In the genomic region with DNA sequence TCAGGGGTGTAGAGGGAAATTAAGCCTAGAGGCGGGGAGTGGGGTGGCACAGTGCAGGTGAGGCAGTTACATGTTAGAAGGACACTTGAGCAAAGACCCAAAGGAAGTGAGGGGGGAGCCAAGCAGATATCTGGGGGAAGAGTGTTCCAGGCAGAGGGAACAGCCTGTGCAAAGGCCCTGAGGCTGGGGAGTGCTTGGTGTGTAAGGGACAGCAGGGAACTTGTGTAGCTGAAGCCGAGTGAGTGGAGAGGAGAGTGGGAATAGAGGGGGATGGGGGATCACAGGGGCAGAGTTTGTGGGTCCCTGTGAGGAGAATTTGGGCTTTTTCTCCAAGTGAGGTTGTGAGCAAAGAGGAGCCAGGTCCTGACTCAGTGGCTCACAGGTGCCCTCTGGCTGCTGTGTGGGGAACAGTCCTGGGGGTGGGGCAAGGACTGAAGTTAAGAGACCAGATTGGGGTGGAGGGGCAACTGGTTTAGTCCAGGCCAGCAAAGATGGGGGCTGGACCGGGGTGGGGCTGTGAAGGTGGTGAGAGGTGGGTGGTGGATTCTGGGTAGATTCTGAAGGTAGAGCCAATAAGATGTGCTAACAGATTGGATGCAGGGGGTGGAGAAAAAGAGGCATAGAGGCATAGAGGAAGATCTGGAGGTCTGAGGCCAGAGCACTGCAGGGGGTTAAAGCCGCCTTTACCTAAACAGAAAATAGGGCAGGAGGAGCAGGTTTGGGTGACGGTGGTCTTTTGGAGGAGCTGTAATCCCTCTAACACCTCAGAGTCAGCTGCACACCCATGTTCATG, we compare ENCODE assay signal across 8 cellular contexts.
A peak's percentile ranks its signal among the peaks of the same experiment; 100 is the strongest.
DNase-seq lines count a peak whose midpoint lies in the region; ATAC-seq and TF ChIP-seq lines count a peak whose summit lies in the region.

No MANE protein-coding gene starts in this region.

- H3K27ac ChIP-seq in breast epithelium, result no peak overlapping the region
- H3K27ac ChIP-seq in OCI-LY7 (ENCODE audit: low read depth, low read length, poor library complexity, severe bottlenecking), result no peak overlapping the region
- H3K27ac ChIP-seq in heart left ventricle, result no peak overlapping the region

- no peak overlapping the region for H3K4me2 ChIP-seq in OCI-LY7 (ENCODE audit: low read length)

- CTCF ChIA-PET in MCF 10A (lab: Yijun Ruan, JAX) (interaction anchor here (0.5 to 4.3 kb wide), 17 partner anchors 10 to 476 kb away, joined by 3 to 30 read pairs (median 3); no protein-coding TSS in a partner anchor), OCI-LY7 (lab: Charles Lee; ENCODE audit: unreplicated experiment) (interaction anchor here (0.6 kb wide), 1 partner anchor 150 kb away, joined by 3 read pairs; no protein-coding TSS in a partner anchor)

- POLR2A ChIA-PET in MCF 10A (lab: Yijun Ruan, JAX), result interaction anchor here (0.6 to 0.7 kb wide), 2 partner anchors 19 to 170 kb away, joined by 3 read pairs; no protein-coding TSS in a partner anchor
- POLR2A ChIA-PET in OCI-LY7 (lab: Charles Lee), result no interaction called here

- 67 to 78% (median 73%) methylated on average over 5 of the region's 5 CpGs for WGBS in heart left ventricle, 4 donors

- intact Hi-C loops in MCF 10A (cut with micrococcal nuclease), result loop anchor here (1.0 kb wide), 2 partner anchors 65 to 154 kb away; no protein-coding TSS in a partner anchor
- intact Hi-C loops in breast epithelium (cut with DNase I; ENCODE audit: low total_unique reads), result no loop called here
- intact Hi-C loops in OCI-LY7 (cut with micrococcal nuclease; ENCODE audit: unreplicated experiment), result loop anchor here (1.0 kb wide), 1 partner anchor 154 kb away; no protein-coding TSS in a partner anchor
- intact Hi-C loops in activated T-helper 1 cell treated with anti-CD3 and anti-CD28 coated beads, Interleukin-12 subunit alpha, Interleukin-12 subunit beta, Interleukin-2, Interleukin-4 antibody, amounts not matched to agents 30 ng/mL and 10 ng/mL and 1 ng/mL, durations not matched to agents 14 hours and 24 hours and 36 hours (cut with micrococcal nuclease), result no loop called here
- intact Hi-C loops in heart left ventricle (cut with DNase I), result loop anchor here in 6 of 10 donors (2.0 to 5.0 kb wide), 2 partner anchors 154 kb away; no protein-coding TSS in a partner anchor

- H3K36me3 ChIP-seq in breast epithelium, result no peaks in the 10 kb centered on the region
- H3K36me3 ChIP-seq in OCI-LY7 (ENCODE audit: insufficient read depth, low read length), result no peaks in the 10 kb centered on the region
- no peaks in the 10 kb centered on the region for H3K36me3 ChIP-seq in heart left ventricle

- no peak overlapping the region for H2AFZ ChIP-seq in OCI-LY7 (ENCODE audit: low read length)

- H3K79me2 ChIP-seq in OCI-LY7 (ENCODE audit: insufficient read depth, low read depth, low read length), result no peaks in the 10 kb centered on the region

- DNase-seq in MCF 10A (ENCODE audit: unreplicated experiment) (peak; percentile 72), breast epithelium (ENCODE audit: low spot score in 2 of 2) (no peak), OCI-LY7 (ENCODE audit: low spot score) (peak; percentile 51), heart left ventricle (peak in 2 of 5 donors; percentile 19 to 24), occipital lobe (lab: John Stamatoyannopoulos, UW) (no peak)
- DNase-seq in activated T-helper 1 cell treated with anti-CD3 and anti-CD28 coated beads, Interleukin-12 subunit alpha, Interleukin-12 subunit beta, Interleukin-2, Interleukin-4 antibody, amounts not matched to agents 30 ng/mL and 10 ng/mL and 1 ng/mL, durations not matched to agents 14 hours and 24 hours and 36 hours (ENCODE audit: low spot score), result peak; percentile 30
- peak; percentile 7 to 29 for DNase-seq in stimulated activated CD4-positive, alpha-beta T cell treated with anti-CD3 and anti-CD28 coated beads, Interleukin-15, amount 100 ng/mL, for 1 hour (ENCODE audit: low read depth in 1 of 2, low spot score in 1 of 2)

- TF ChIP-seq POLR2A in breast epithelium (IDR thresholded peaks at IDR 0.05) (no peak), heart left ventricle (IDR thresholded peaks at IDR 0.05) (no peak)

- no peaks in the 10 kb centered on the region for H3K4me1 ChIP-seq in breast epithelium
- H3K4me1 ChIP-seq in OCI-LY7 (ENCODE audit: insufficient read depth, low read length, poor library complexity, severe bottlenecking), result no peaks in the 10 kb centered on the region
- H3K4me1 ChIP-seq in heart left ventricle, result peaks cover 0 to 4% (median 0%) of the 10 kb centered on the region in 12 donors

- H3K4me3 ChIP-seq in breast epithelium, result no peak overlapping the region
- no peak overlapping the region for H3K4me3 ChIP-seq in OCI-LY7 (ENCODE audit: low read depth, low read length, poor library complexity, severe bottlenecking)
- H3K4me3 ChIP-seq in heart left ventricle, result no peak overlapping the region

- no peaks in the 10 kb centered on the region for H3K9me3 Mint-ChIP-seq in MCF 10A (ENCODE audit: unreplicated experiment)
- H3K9me3 Mint-ChIP-seq in activated T-helper 1 cell treated with anti-CD3 and anti-CD28 coated beads, Interleukin-12 subunit alpha, Interleukin-12 subunit beta, Interleukin-2, Interleukin-4 antibody, amounts not matched to agents 30 ng/mL and 10 ng/mL and 1 ng/mL, durations not matched to agents 14 hours and 24 hours and 36 hours, result peaks cover 5% of the 10 kb centered on the region

- ATAC-seq in heart left ventricle (peak in 2 of 4 donors; percentile 42 to 45), HG02981 (IDR thresholded peaks at IDR 0.05; ENCODE audit: unreplicated experiment) (no peak)

- H3K27me3 Mint-ChIP-seq in MCF 10A (ENCODE audit: insufficient read depth, unreplicated experiment), result peaks cover 11% of the 10 kb centered on the region
- peaks cover 2% of the 10 kb centered on the region for H3K27me3 Mint-ChIP-seq in activated T-helper 1 cell treated with anti-CD3 and anti-CD28 coated beads, Interleukin-12 subunit alpha, Interleukin-12 subunit beta, Interleukin-2, Interleukin-4 antibody, amounts not matched to agents 30 ng/mL and 10 ng/mL and 1 ng/mL, durations not matched to agents 14 hours and 24 hours and 36 hours (ENCODE audit: insufficient read depth)

- TF ChIP-seq CTCF in MCF 10A (IDR thresholded peaks at IDR 0.05; ENCODE audit: unreplicated experiment) (peak; percentile 82), breast epithelium (IDR thresholded peaks at IDR 0.05) (peak in 1 of 3 donors; percentile 39), OCI-LY7 (conservative IDR thresholded peaks at IDR 0.05; ENCODE audit: low read length) (peak; percentile 81), heart left ventricle (IDR thresholded peaks at IDR 0.05) (peak; percentile 40 to 64 (median 51))

- no peaks in the 10 kb centered on the region for H4K20me1 ChIP-seq in OCI-LY7 (ENCODE audit: insufficient read depth, low read length)

- H3K4me3 Mint-ChIP-seq in MCF 10A (ENCODE audit: unreplicated experiment), result no peak overlapping the region
- no peak overlapping the region for H3K4me3 Mint-ChIP-seq in activated T-helper 1 cell treated with anti-CD3 and anti-CD28 coated beads, Interleukin-12 subunit alpha, Interleukin-12 subunit beta, Interleukin-2, Interleukin-4 antibody, amounts not matched to agents 30 ng/mL and 10 ng/mL and 1 ng/mL, durations not matched to agents 14 hours and 24 hours and 36 hours

- no peaks in the 10 kb centered on the region for H3K4me1 Mint-ChIP-seq in MCF 10A (ENCODE audit: insufficient read depth, unreplicated experiment)
- H3K4me1 Mint-ChIP-seq in activated T-helper 1 cell treated with anti-CD3 and anti-CD28 coated beads, Interleukin-12 subunit alpha, Interleukin-12 subunit beta, Interleukin-2, Interleukin-4 antibody, amounts not matched to agents 30 ng/mL and 10 ng/mL and 1 ng/mL, durations not matched to agents 14 hours and 24 hours and 36 hours (ENCODE audit: low read depth), result no peaks in the 10 kb centered on the region

- H3K36me3 Mint-ChIP-seq in MCF 10A (ENCODE audit: insufficient read depth, unreplicated experiment), result no peaks in the 10 kb centered on the region
- no peaks in the 10 kb centered on the region for H3K36me3 Mint-ChIP-seq in activated T-helper 1 cell treated with anti-CD3 and anti-CD28 coated beads, Interleukin-12 subunit alpha, Interleukin-12 subunit beta, Interleukin-2, Interleukin-4 antibody, amounts not matched to agents 30 ng/mL and 10 ng/mL and 1 ng/mL, durations not matched to agents 14 hours and 24 hours and 36 hours (ENCODE audit: low read depth)

- BruUV-seq in MCF 10A (replicated peaks; lab: Mats Ljungman, UMichigan) (no TSS peak), OCI-LY7 (replicated peaks; lab: Mats Ljungman, UMichigan) (no TSS peak)

- H3K9me3 ChIP-seq in breast epithelium (peaks cover 3 to 9% of the 10 kb centered on the region in 2 donors), OCI-LY7 (ENCODE audit: low read length) (no peaks in the 10 kb centered on the region), heart left ventricle (peaks cover 0 to 11% (median 3%) of the 10 kb centered on the region in 12 donors)

- no peaks in the 10 kb centered on the region for H3K9me2 ChIP-seq in OCI-LY7 (ENCODE audit: insufficient read depth, low read length)

- peaks cover 0 to 5% of the 10 kb centered on the region in 2 donors for H3K27me3 ChIP-seq in breast epithelium
- no peaks in the 10 kb centered on the region for H3K27me3 ChIP-seq in heart left ventricle

- H3K27ac Mint-ChIP-seq in MCF 10A (ENCODE audit: low read depth, unreplicated experiment), result no peak overlapping the region
- no peak overlapping the region for H3K27ac Mint-ChIP-seq in activated T-helper 1 cell treated with anti-CD3 and anti-CD28 coated beads, Interleukin-12 subunit alpha, Interleukin-12 subunit beta, Interleukin-2, Interleukin-4 antibody, amounts not matched to agents 30 ng/mL and 10 ng/mL and 1 ng/mL, durations not matched to agents 14 hours and 24 hours and 36 hours

Comparison
In these comparisons a context has a peak if more than half of its experiments do, and no peak if none do; other contexts are left out.
1. DNase-seq: peak in MCF 10A (single experiment), OCI-LY7 (single experiment), activated T-helper 1 cell treated with anti-CD3 and anti-CD28 coated beads, Interleukin-12 subunit alpha, Interleukin-12 subunit beta, Interleukin-2, Interleukin-4 antibody, amounts not matched to agents 30 ng/mL and 10 ng/mL and 1 ng/mL, durations not matched to agents 14 hours and 24 hours and 36 hours (single experiment) and stimulated activated CD4-positive, alpha-beta T cell treated with anti-CD3 and anti-CD28 coated beads, Interleukin-15, amount 100 ng/mL, for 1 hour (2 of 2); none in breast epithelium (0 of 2) and occipital lobe (single experiment).
2. intact Hi-C loops: an anchor here in MCF 10A (1.0 kb wide), OCI-LY7 (1.0 kb wide) and heart left ventricle (2.0 to 5.0 kb wide); none called in breast epithelium and activated T-helper 1 cell treated with anti-CD3 and anti-CD28 coated beads, Interleukin-12 subunit alpha, Interleukin-12 subunit beta, Interleukin-2, Interleukin-4 antibody, amounts not matched to agents 30 ng/mL and 10 ng/mL and 1 ng/mL, durations not matched to agents 14 hours and 24 hours and 36 hours.